Comparison of ENCODE assay signal across 19 cellular contexts in genomic region chr14:94690896-94691657, GRCh38.
DNase-seq lines count a peak whose midpoint lies in the region; ATAC-seq and TF ChIP-seq lines count a peak whose summit lies in the region.
"Had no signal": no experiment of that assay in that cellular context is flagged by ENCODE, and none has a peak within 500 bp of the region (broad histone marks: within the 10 kb centered on the region; RNA-seq: fewer than 3 reads in every experiment).

No MANE protein-coding gene starts in this region.

- no peak overlapping the region for H3K4ac ChIP-seq in neuronal stem cell (ENCODE audit: low read length)

- H2AFZ ChIP-seq in neuronal stem cell (ENCODE audit: low read length): no peak overlapping the region
- H2AFZ ChIP-seq in hepatocyte: no peak overlapping the region

- H3K9me2 ChIP-seq in hepatocyte (replicated peaks; ENCODE audit: insufficient read depth): no peaks in the 10 kb centered on the region

- H3K9ac ChIP-seq in endodermal cell (ENCODE audit: extremely low read depth, low read length, poor library complexity, severe bottlenecking): no peak overlapping the region
- no peak overlapping the region for H3K9ac ChIP-seq in neuronal stem cell (ENCODE audit: low read depth, low read length, poor library complexity)
- H3K9ac ChIP-seq: BLaER1 treated with 17β-estradiol and CSF1 and Interleukin-3, amounts not matched to agents 10 nM and 100 nM had no signal

- peak overlapping the region; percentile 61 for H2BK15ac ChIP-seq in neuronal stem cell (ENCODE audit: low read length)

- H3K36me3 Mint-ChIP-seq in endodermal cell (ENCODE audit: low read depth): no peaks in the 10 kb centered on the region
- H3K36me3 Mint-ChIP-seq: CD8-positive, alpha-beta T cell had no signal

- H4K8ac ChIP-seq in neuronal stem cell (ENCODE audit: low read depth, low read length): no peak overlapping the region

- no peaks in the 10 kb centered on the region for H3K27me3 ChIP-seq in endodermal cell (ENCODE audit: control insufficient read depth, insufficient read depth, low read length, poor library complexity, severe bottlenecking)
- H3K27me3 ChIP-seq in neuronal stem cell (ENCODE audit: control insufficient read depth in 3 of 3, insufficient read depth in 3 of 3, low read depth in 1 of 3, low read length in 3 of 3): peaks cover 0 to 21% (median 0%) of the 10 kb centered on the region in 3 experiments
- peaks cover 0 to 30% (median 5%) of the 10 kb centered on the region in 7 donors for H3K27me3 ChIP-seq in spleen (replicated peaks in 1 of 7)
- H3K27me3 ChIP-seq in hepatocyte: no peaks in the 10 kb centered on the region
- H3K27me3 ChIP-seq: BLaER1 treated with 17β-estradiol and CSF1 and Interleukin-3, amounts not matched to agents 10 nM and 100 nM had no signal

- H3K14ac ChIP-seq in neuronal stem cell (ENCODE audit: low read length): peak overlapping the region; percentile 84

- no peak for ATAC-seq in HG02798 (IDR thresholded peaks at IDR 0.05; ENCODE audit: poor library complexity, unreplicated experiment)
- ATAC-seq: CD8-positive, alpha-beta T cell had no signal

- peaks cover 18% of the 10 kb centered on the region for H3K4me1 Mint-ChIP-seq in endodermal cell
- H3K4me1 Mint-ChIP-seq: B cell had no signal

- TF ChIP-seq CTCF in endodermal cell (conservative IDR thresholded peaks at IDR 0.05): no peak
- TF ChIP-seq CTCF in spleen (IDR thresholded peaks at IDR 0.05 in 8 of 11, conservative IDR thresholded peaks at IDR 0.05 in 3 of 11): no peak
- TF ChIP-seq CTCF in hepatocyte (IDR thresholded peaks at IDR 0.05; ENCODE audit: poor library complexity): no peak

- peak overlapping the region; percentile 74 for H3K18ac ChIP-seq in neuronal stem cell (ENCODE audit: low read length)

- peaks cover 5% of the 10 kb centered on the region for H3K4me1 ChIP-seq in endodermal cell (ENCODE audit: control insufficient read depth, insufficient read depth, low read length)
- H3K4me1 ChIP-seq in neuronal stem cell (ENCODE audit: control insufficient read depth in 2 of 2, insufficient read depth in 1 of 2, low read depth in 1 of 2, low read length in 2 of 2): peaks cover 0 to 5% of the 10 kb centered on the region in 2 donors
- peaks cover 0 to 13% (median 8%) of the 10 kb centered on the region in 6 donors for H3K4me1 ChIP-seq in spleen
- peaks cover 4% of the 10 kb centered on the region for H3K4me1 ChIP-seq in hepatocyte (ENCODE audit: insufficient read depth)
- H3K4me1 ChIP-seq: Caco-2 had no signal

- peak overlapping the region; percentile 57 for H3K23ac ChIP-seq in neuronal stem cell (ENCODE audit: low read depth, low read length, poor library complexity)

- peak overlapping the region; percentile 68 for H2AK5ac ChIP-seq in neuronal stem cell (ENCODE audit: low read depth, low read length)

- H3K79me1 ChIP-seq in neuronal stem cell (ENCODE audit: low read depth, low read length): no peaks in the 10 kb centered on the region

- H4K20me1 ChIP-seq in hepatocyte (ENCODE audit: insufficient read depth, poor library complexity, severe bottlenecking): no peaks in the 10 kb centered on the region
- H4K20me1 ChIP-seq: BLaER1 treated with 17β-estradiol and CSF1 and Interleukin-3, amounts not matched to agents 10 nM and 100 nM had no signal

- H3K36me3 ChIP-seq in endodermal cell (ENCODE audit: control insufficient read depth, insufficient read depth, low read length) (no peaks in the 10 kb centered on the region), neuronal stem cell (replicated peaks in 1 of 2; ENCODE audit: control insufficient read depth in 2 of 2, insufficient read depth in 2 of 2, low read length in 2 of 2) (no peaks in the 10 kb centered on the region), spleen (no peaks in the 10 kb centered on the region), hepatocyte (replicated peaks; ENCODE audit: insufficient read depth, low read depth) (no peaks in the 10 kb centered on the region)
- H3K36me3 ChIP-seq: BLaER1 treated with 17β-estradiol and CSF1 and Interleukin-3, amounts not matched to agents 10 nM and 100 nM had no signal

- H3K27me3 Mint-ChIP-seq in endodermal cell (ENCODE audit: insufficient read depth): peaks cover 18% of the 10 kb centered on the region

- H3K4me2 ChIP-seq in neuronal stem cell (ENCODE audit: insufficient read depth, low read length, poor library complexity, severe bottlenecking): no peak overlapping the region
- H3K4me2 ChIP-seq in hepatocyte: no peak overlapping the region
- H3K4me2 ChIP-seq: BLaER1 treated with 17β-estradiol and CSF1 and Interleukin-3, amounts not matched to agents 10 nM and 100 nM had no signal

- H3K9me3 ChIP-seq in endodermal cell (ENCODE audit: control insufficient read depth, low read length): no peaks in the 10 kb centered on the region
- H3K9me3 ChIP-seq in neuronal stem cell (replicated peaks in 1 of 2; ENCODE audit: control insufficient read depth in 2 of 2, insufficient read depth in 1 of 2, low read depth in 1 of 2, low read length in 2 of 2): no peaks in the 10 kb centered on the region
- H3K9me3 ChIP-seq in spleen: no peaks in the 10 kb centered on the region
- no peaks in the 10 kb centered on the region for H3K9me3 ChIP-seq in hepatocyte (ENCODE audit: low read depth)
- H3K9me3 ChIP-seq: Caco-2 had no signal

- DNase-seq in endodermal cell (peak; percentile 32), neuronal stem cell (ENCODE audit: low spot score) (no peak), posterior vena cava (ENCODE audit: low spot score) (peak; percentile 70), spleen (peak; percentile 62), NCI-H774 (lab: John Stamatoyannopoulos, UW) (no peak), hepatocyte (ENCODE audit: low spot score) (no peak), AML-193 (lab: John Stamatoyannopoulos, UW) (no peak)
- DNase-seq: 8988T; ACHN; Caco-2; Calu3; CD4-positive, alpha-beta T cell; CD8-positive, alpha-beta T cell; DMS79 treated with DMSO at 0.1 percent for 48 hours; GF-D8 had no signal

- H4K91ac ChIP-seq in neuronal stem cell (ENCODE audit: low read depth, low read length, poor library complexity): no peak overlapping the region

- no peak overlapping the region for H3K27ac ChIP-seq in endodermal cell (ENCODE audit: low read depth, low read length)
- no peak overlapping the region for H3K27ac ChIP-seq in neuronal stem cell (replicated peaks; ENCODE audit: low read length)
- no peak overlapping the region for H3K27ac ChIP-seq in spleen
- no peak overlapping the region for H3K27ac ChIP-seq in hepatocyte
- H3K27ac ChIP-seq: BLaER1 treated with 17β-estradiol and CSF1 and Interleukin-3, amounts not matched to agents 10 nM and 100 nM; C4-2B had no signal

- no peak for TF ChIP-seq POLR2A in spleen (IDR thresholded peaks at IDR 0.05)

- H3K4me3 ChIP-seq in endodermal cell (ENCODE audit: low read length) (no peak overlapping the region), neuronal stem cell (ENCODE audit: low read length in 2 of 2) (no peak overlapping the region), spleen (no peak overlapping the region), hepatocyte (no peak overlapping the region)
- H3K4me3 ChIP-seq: BLaER1 treated with 17β-estradiol and CSF1 and Interleukin-3, amounts not matched to agents 10 nM and 100 nM had no signal

- intact Hi-C loops in posterior vena cava (cut with DNase I): loop anchor here (5.0 to 10.0 kb wide), 2 partner anchors 411 to 414 kb away; no protein-coding TSS in a partner anchor
- intact Hi-C loops in spleen (cut with DNase I; ENCODE audit: low total_unique reads): no loop called here

- no peaks in the 10 kb centered on the region for H3K9me3 Mint-ChIP-seq in endodermal cell
- H3K9me3 Mint-ChIP-seq: CD4-positive, alpha-beta T cell; CD8-positive, alpha-beta T cell had no signal

- no peak overlapping the region for H2BK120ac ChIP-seq in neuronal stem cell (ENCODE audit: low read depth, low read length)

- peak overlapping the region; percentile 43 for H2BK12ac ChIP-seq in neuronal stem cell (ENCODE audit: low read length)

- H3K79me2 ChIP-seq in hepatocyte: no peaks in the 10 kb centered on the region

- no peak overlapping the region for H3K27ac Mint-ChIP-seq in endodermal cell
- H3K27ac Mint-ChIP-seq: B cell; CD4-positive, alpha-beta T cell; CD8-positive, alpha-beta T cell had no signal

- WGBS in endodermal cell (ENCODE audit: insufficient coverage in 1 of 2, insufficient read length in 1 of 2), 2 experiments: 94 to 97% methylated on average over 30 to 31 of the region's 31 CpGs
- no CpG with 5 or more reads among the region's 31 CpGs for WGBS in neuronal stem cell (ENCODE audit: extremely low coverage in 2 of 2, insufficient read length in 2 of 2, insufficient replicate concordance in 1 of 2), 2 donors
- WGBS in spleen, 5 donors: 87 to 91% (median 88%) methylated on average over 28 to 31 of the region's 31 CpGs
- 92% methylated on average over 31 of the region's 31 CpGs for WGBS in hepatocyte (ENCODE audit: low lambda C conversion rate, missing lambda C conversion rate)

- H2BK5ac ChIP-seq in neuronal stem cell (ENCODE audit: low read length): peak overlapping the region; percentile 9

- no peak overlapping the region for H3K4me3 Mint-ChIP-seq in endodermal cell
- H3K4me3 Mint-ChIP-seq: B cell; CD4-positive, alpha-beta T cell; CD8-positive, alpha-beta T cell had no signal

Comparison
In these comparisons a context has a peak if more than half of its experiments do, and no peak if none do; other contexts are left out.
1. DNase-seq: peak in endodermal cell (single experiment), posterior vena cava (single experiment) and spleen (single experiment); none in neuronal stem cell (single experiment), NCI-H774 (single experiment), hepatocyte (single experiment) and AML-193 (0 of 2).